1 cellular context compared by ENCODE assay signal in genomic region chr7:77413861-77414424, GRCh38.
TF ChIP-seq lines count a peak whose summit lies in the region.

No MANE protein-coding gene starts in this region.

TF ChIP-seq in endothelial cell of umbilical vein, 7 proteins besides CTCF, POLR2A, EP300 and RAD21 (continued from another document):
- no peak for TF ChIP-seq POLR2AphosphoS5 (IDR thresholded peaks at IDR 0.05; ENCODE audit: insufficient read depth, low read depth, low read length)
